Comparison of ENCODE assay signal across 8 cellular contexts in genomic region chr5:4941957-4942830, GRCh38.
A peak's percentile ranks its signal among the peaks of the same experiment; 100 is the strongest.
DNase-seq lines count a peak whose midpoint lies in the region; ATAC-seq, FAIRE-seq and TF ChIP-seq lines count a peak whose summit lies in the region.

No MANE protein-coding gene starts in this region.

- ATAC-seq in GM12878 = peak; percentile 67; the same call in 2 of the 3 replicates
- ATAC-seq in mucosa of descending colon = peak; percentile 31
- ATAC-seq in HG03097 (IDR thresholded peaks at IDR 0.05; ENCODE audit: low FRiP score, unreplicated experiment) = no peak

- no peaks in the 10 kb centered on the region for H3K36me3 ChIP-seq in GM12878 (ENCODE audit: control insufficient read depth in 2 of 2, insufficient read depth in 2 of 2, low read length in 1 of 2)
- no peaks in the 10 kb centered on the region for H3K36me3 ChIP-seq in mucosa of descending colon (ENCODE audit: low read depth)

- no peak overlapping the region for H2AFZ ChIP-seq in GM12878 (ENCODE audit: control insufficient read depth, low read depth, low read length)

- H3K4me2 ChIP-seq in GM12878 (ENCODE audit: control insufficient read depth, insufficient read depth) = no peak overlapping the region

- CTCF ChIA-PET in HEK293T (lab: Yijun Ruan, JAX) = interaction anchor here (0.6 to 1.1 kb wide), 8 partner anchors 8 to 494 kb away, joined by 3 to 5 read pairs (median 3); no protein-coding TSS in a partner anchor
- CTCF ChIA-PET in GM12878 (lab: Yijun Ruan, JAX) = interaction anchor here (0.8 to 1.6 kb wide), 5 partner anchors 10 to 40 kb away, joined by 3 to 6 read pairs (median 3); no protein-coding TSS in a partner anchor

- FAIRE-seq in GM12878 (lab: Jason Lieb, UNC) = no peak

- TF ChIP-seq CTCF in GM12878 (IDR thresholded peaks at IDR 0.05 in 2 of 3, conservative IDR thresholded peaks at IDR 0.05 in 1 of 3; ENCODE audit: control insufficient read depth in 2 of 3, extremely low read depth in 1 of 3, insufficient read depth in 1 of 3, low read depth in 3 of 3, low read length in 3 of 3) (peak; percentile 52 to 87 (median 75)), mucosa of descending colon (IDR thresholded peaks at IDR 0.05) (peak; percentile 77)

- SMC1A ChIA-PET in GM12878 (lab: Charles Lee; ENCODE audit: uncharacterized antibody, unreplicated experiment) = interaction anchor here (0.6 to 1.7 kb wide), 2 partner anchors 62 to 826 kb away, joined by 3 to 5 read pairs; no protein-coding TSS in a partner anchor

- no peaks in the 10 kb centered on the region for H3K79me2 ChIP-seq in GM12878 (ENCODE audit: control insufficient read depth, insufficient read depth, low read length)

- no peak overlapping the region for H3K27ac ChIP-seq in GM12878 (ENCODE audit: control insufficient read depth, insufficient read depth)

- no peaks in the 10 kb centered on the region for H4K20me1 ChIP-seq in GM12878 (ENCODE audit: control insufficient read depth, insufficient read depth)

- POLR2A ChIA-PET in HEK293T (lab: Yijun Ruan, JAX) = no interaction called here
- POLR2A ChIA-PET in GM12878 (lab: Charles Lee) = no interaction called here

- no peaks in the 10 kb centered on the region for H3K27me3 ChIP-seq in GM12878 (replicated peaks in 1 of 2; ENCODE audit: control insufficient read depth in 2 of 2, insufficient read depth in 2 of 2, low read length in 1 of 2)

- no peak for TF ChIP-seq EP300 in GM12878 (IDR thresholded peaks at IDR 0.05; ENCODE audit: borderline replicate concordance in 1 of 2, control insufficient read depth in 1 of 2, low read depth in 2 of 2, low read length in 2 of 2)

- H3K4me1 ChIP-seq in GM12878 (ENCODE audit: control insufficient read depth, insufficient read depth, low read length) (no peaks in the 10 kb centered on the region), mucosa of descending colon (ENCODE audit: low read depth) (no peaks in the 10 kb centered on the region)

- no TSS peak for BruUV-seq in GM12878 (replicated peaks; lab: Mats Ljungman, UMichigan)

- H3K4me3 ChIP-seq in GM12878 (no peak overlapping the region), mucosa of descending colon (no peak overlapping the region)

- peak; percentile 67 for TF ChIP-seq RAD21 in GM12878 (IDR thresholded peaks at IDR 0.05; ENCODE audit: insufficient read depth, low read depth, low read length)

- WGBS in GM12878 (ENCODE audit: insufficient coverage, insufficient replicate concordance, low lambda C conversion rate, missing lambda C conversion rate) = 40% methylated on average over 32 of the region's 33 CpGs

- no peak for TF ChIP-seq POLR2A in GM12878 (IDR thresholded peaks at IDR 0.05; ENCODE audit: low read depth, low read length)

- RAD21 ChIA-PET in GM12878 (lab: Charles Lee; ENCODE audit: unreplicated experiment) = interaction anchor here (1.2 kb wide), 1 partner anchor 121 kb away, joined by 4 read pairs; no protein-coding TSS in a partner anchor

- DNase-seq in GM03348 (ENCODE audit: low spot score) = peak; percentile 69
- DNase-seq in HEK293T (ENCODE audit: extremely low spot score) = peak; percentile 43
- no peak for DNase-seq in GM12878 (ENCODE audit: low read depth, low spot score)
- peak in 2 of 3 donors; percentile 7 to 43 for DNase-seq in mucosa of descending colon
- DNase-seq in NCI-H2171 (lab: John Stamatoyannopoulos, UW) = no peak
- DNase-seq in NCI-H187 (lab: John Stamatoyannopoulos, UW) = no peak
- DNase-seq in middle frontal gyrus (ENCODE audit: extremely low spot score, low spot score) = no peak

- in situ Hi-C loops in GM12878 (cut with MboI) = no loop called here

- H3K9me3 ChIP-seq in GM12878 (replicated peaks; ENCODE audit: control insufficient read depth, insufficient read depth, low read length) = no peaks in the 10 kb centered on the region
- H3K9me3 ChIP-seq in mucosa of descending colon = no peaks in the 10 kb centered on the region

- intact Hi-C loops in GM12878 (cut with micrococcal nuclease; ENCODE audit: unreplicated experiment) (loop anchor here (5.0 kb wide), 1 partner anchor 60 kb away; no protein-coding TSS in a partner anchor), mucosa of descending colon (cut with DNase I, micrococcal nuclease) (loop anchor here in 1 of 2 donors (5.0 kb wide), 1 partner anchor 60 kb away; no protein-coding TSS in a partner anchor)

- no peak overlapping the region for H3K9ac ChIP-seq in GM12878 (ENCODE audit: control insufficient read depth, insufficient read depth, low read length)

TF ChIP-seq in HEK293T, 16 proteins besides CTCF, POLR2A, EP300 and RAD21:
- TF ChIP-seq SP1 (IDR thresholded peaks at IDR 0.05) (no peak), PKNOX1 (IDR thresholded peaks at IDR 0.05) (no peak), NFRKB (IDR thresholded peaks at IDR 0.05) (no peak), BHLHE40 (IDR thresholded peaks at IDR 0.05; ENCODE audit: borderline replicate concordance) (no peak), HDGF (IDR thresholded peaks at IDR 0.05; ENCODE audit: borderline replicate concordance) (no peak), LEF1 (IDR thresholded peaks at IDR 0.05; ENCODE audit: borderline replicate concordance) (no peak), FOXK2 (IDR thresholded peaks at IDR 0.05) (no peak), ELF4 (IDR thresholded peaks at IDR 0.05) (no peak), SUZ12 (IDR thresholded peaks at IDR 0.05) (no peak), FOXA1 (IDR thresholded peaks at IDR 0.05) (no peak), CTBP1 (IDR thresholded peaks at IDR 0.05; ENCODE audit: borderline replicate concordance) (no peak), FOXM1 (IDR thresholded peaks at IDR 0.05; ENCODE audit: borderline replicate concordance) (no peak), ARNT (IDR thresholded peaks at IDR 0.05) (no peak), L3MBTL2 (conservative IDR thresholded peaks at IDR 0.05) (no peak), ZNF384 (IDR thresholded peaks at IDR 0.05) (no peak), TARDBP (IDR thresholded peaks at IDR 0.05) (no peak)

TF ChIP-seq in GM12878, 131 proteins besides CTCF, POLR2A, EP300 and RAD21:
- 0 out of 2 replicates have a peak, but pooled peaks have one; percentile 19 for TF ChIP-seq YY1 (IDR thresholded peaks at IDR 0.05; ENCODE audit: low read depth, low read length)
- TF ChIP-seq RAD51 (IDR thresholded peaks at IDR 0.05) = no peak
- TF ChIP-seq SMC3 (IDR thresholded peaks at IDR 0.05; ENCODE audit: borderline replicate concordance, low read length) = peak; percentile 6; the same call in 1 of the 2 replicates

Comparison
In these comparisons a context has a peak if more than half of its experiments do, and no peak if none do; other contexts are left out.
1. DNase-seq: peak in GM03348 (single experiment), HEK293T (single experiment) and mucosa of descending colon (2 of 3); none in GM12878 (single experiment), NCI-H2171 (single experiment), NCI-H187 (0 of 2) and middle frontal gyrus (single experiment).